Comparison of ENCODE assay signal across 9 cellular contexts in genomic region chr5:142316051-142316450, GRCh38. TPM values are rescaled to one million over a fixed set of nuclear protein-coding genes. Genes with fewer than 3 reads are reported as not detected.
DNase-seq lines count a peak whose midpoint lies in the region; ATAC-seq and FAIRE-seq lines count a peak whose summit lies in the region.
"Had no signal": no experiment of that assay in that cellular context is flagged by ENCODE, and none has a peak within 500 bp of the region (broad histone marks: within the 10 kb centered on the region; RNA-seq: fewer than 3 reads in every experiment).

No MANE protein-coding gene starts in this region.

- no peaks in the 10 kb centered on the region for H3K36me3 Mint-ChIP-seq in CD4-positive, alpha-beta memory T cell

- peaks cover 4 to 6% of the 10 kb centered on the region in 2 donors for H3K27me3 Mint-ChIP-seq in CD4-positive, alpha-beta memory T cell

- peak; percentile 92 for FAIRE-seq in islet of Langerhans (lab: Jason Lieb, UNC)

- no peak overlapping the region for H3K27ac ChIP-seq in CD4-positive, alpha-beta memory T cell (ENCODE audit: low read depth, low read length)
- H3K27ac ChIP-seq in SJSA1 = peak overlapping the region; percentile 22
- H3K27ac ChIP-seq: epithelial cell of prostate had no signal

- in situ Hi-C loops in KBM-7 (cut with MboI; ENCODE audit: low pct_unique_long_range_greater_than_20kb, low sequenced_read_pairs) = no loop called here

- POLR2A ChIA-PET in CD4-positive, alpha-beta memory T cell (lab: Charles Lee; ENCODE audit: partially characterized antibody) = interaction anchor here (0.9 to 1.3 kb wide), 2 partner anchors 9 to 15 kb away, joined by 3 read pairs; no protein-coding TSS in a partner anchor

- no peak overlapping the region for H3K4me3 ChIP-seq in CD4-positive, alpha-beta memory T cell (ENCODE audit: low read length in 2 of 2)
- no peak overlapping the region for H3K4me3 ChIP-seq in SJSA1

- H3K36me3 ChIP-seq in CD4-positive, alpha-beta memory T cell (ENCODE audit: insufficient read depth, low read length) = no peaks in the 10 kb centered on the region
- peaks cover 98% of the 10 kb centered on the region for H3K36me3 ChIP-seq in SJSA1

- intact Hi-C loops in CD4-positive, alpha-beta memory T cell (cut with micrococcal nuclease) = no loop called here

- no peak overlapping the region for H3K27ac Mint-ChIP-seq in CD4-positive, alpha-beta memory T cell

- CTCF ChIA-PET in CD4-positive, alpha-beta memory T cell (lab: Charles Lee; ENCODE audit: partially characterized antibody) = no interaction called here

- H3K4me1 ChIP-seq in CD4-positive, alpha-beta memory T cell (ENCODE audit: insufficient read depth, low read length) = peaks cover 18% of the 10 kb centered on the region
- peaks cover 73% of the 10 kb centered on the region for H3K4me1 ChIP-seq in SJSA1 (replicated peaks)

- no peaks in the 10 kb centered on the region for H3K9me3 ChIP-seq in CD4-positive, alpha-beta memory T cell (ENCODE audit: control insufficient read depth in 1 of 2, low read length in 2 of 2)
- no peaks in the 10 kb centered on the region for H3K9me3 ChIP-seq in SJSA1 (replicated peaks)

- peak in 4 of 5 donors; percentile 36 to 43 (median 40) for DNase-seq in CD4-positive, alpha-beta memory T cell
- peak; percentile 62 for DNase-seq in KBM-7
- peak in 1 of 2 experiments; percentile 54 for DNase-seq in SJSA1 (ENCODE audit: low read depth in 1 of 2, low spot score in 2 of 2)
- DNase-seq in midbrain (lab: John Stamatoyannopoulos, UW) = no peak
- no peak for DNase-seq in activated gamma-delta T cell (lab: John Stamatoyannopoulos, UW)
- no peak for DNase-seq in glomerular visceral epithelial cell (ENCODE audit: extremely low spot score)

- peaks cover 9 to 18% (median 15%) of the 10 kb centered on the region in 4 donors for H3K4me1 Mint-ChIP-seq in CD4-positive, alpha-beta memory T cell

- no peak for ATAC-seq in HG03521 (IDR thresholded peaks at IDR 0.05; ENCODE audit: unreplicated experiment)

- no peaks in the 10 kb centered on the region for H3K27me3 ChIP-seq in CD4-positive, alpha-beta memory T cell (ENCODE audit: insufficient read depth, low read length)
- no peaks in the 10 kb centered on the region for H3K27me3 ChIP-seq in SJSA1 (replicated peaks)

- H3K9me3 Mint-ChIP-seq in CD4-positive, alpha-beta memory T cell = no peaks in the 10 kb centered on the region

- peak overlapping the region in 6 of 8 donors; percentile 29 to 62 (median 46) for H3K4me3 Mint-ChIP-seq in CD4-positive, alpha-beta memory T cell

RNA-seq across cellular contexts. Expression of gene SPRY4, which starts 8.8 kb away (rescaled TPM):
- total RNA-seq in CD4-positive, alpha-beta memory T cell = not detected
- not detected for polyA plus RNA-seq in CD4-positive, alpha-beta memory T cell
- 40.5 and 44.5 TPM in 2 replicates for total RNA-seq in SJSA1 (2014; rRNA removed; shearing (Covaris generic))

Comparison
In these comparisons a context has a peak if more than half of its experiments do, and no peak if none do; other contexts are left out.
1. DNase-seq: peak in CD4-positive, alpha-beta memory T cell (4 of 5) and KBM-7 (single experiment); none in midbrain (single experiment), activated gamma-delta T cell (single experiment) and glomerular visceral epithelial cell (single experiment).
2. RNA of gene SPRY4, which starts 8.8 kb away (total RNA-seq): 40.5 to 44.5 TPM in SJSA1; not detected in CD4-positive, alpha-beta memory T cell; every median in the first group is over 10 times any median in the second.